ENCODE assay signal across 11 cellular contexts in genomic region chr15:39320355-39320754, GRCh38.
"Had no signal": no experiment of that assay in that cellular context is flagged by ENCODE, and none has a peak within 500 bp of the region (broad histone marks: within the 10 kb centered on the region; RNA-seq: fewer than 3 reads in every experiment).

No MANE protein-coding gene starts in this region.

- ATAC-seq: GM23338, HCT116 had no signal

- H3K9ac ChIP-seq: GM23248 had no signal

- H3K27ac ChIP-seq: GM23248 had no signal

- H3K4me2 ChIP-seq: GM23338 had no signal

- H3K9me3 ChIP-seq: HAP-1 had no signal

- H3K36me3 ChIP-seq: HAP-1 had no signal

- H2AFZ ChIP-seq: GM23248, GM23338 had no signal

- FAIRE-seq: H1, H54 had no signal

- H3K4me3 ChIP-seq: GM23248, GM23338, HAP-1 had no signal

- DNase-seq: GM23248, GOT3, H7, H9, HCEC 1CT, HFFc6 had no signal

- H3K4me1 ChIP-seq: HAP-1 had no signal
